ENCODE assay signal across 1 cellular context in genomic region chr11:62601364-62602140, GRCh38.
TF ChIP-seq lines count a peak whose summit lies in the region.

TSS of gene MTA2 (minus strand) at chr11:62601865. CDS start at chr11:62601450, 415 bp downstream.

TF ChIP-seq in K562, 482 proteins besides CTCF, POLR2A, EP300 and RAD21 (continued from another document and continues in another):
- TF ChIP-seq ZNF518B (CRISPR knock-in tag; IDR thresholded peaks at IDR 0.05) (no peak), ZC3H4 (CRISPR knock-in tag; IDR thresholded peaks at IDR 0.05; ENCODE audit: borderline replicate concordance) (no peak), ZNF280A (IDR thresholded peaks at IDR 0.05; ENCODE audit: low read depth, partially characterized antibody) (no peak), CREM (IDR thresholded peaks at IDR 0.05; ENCODE audit: low read depth) (0 out of 2 replicates have a peak, but pooled peaks have one; percentile 7), SMAD3 (CRISPR knock-in tag; conservative IDR thresholded peaks at IDR 0.05) (no peak), ZNF79 (CRISPR knock-in tag; IDR thresholded peaks at IDR 0.05; ENCODE audit: low read depth) (no peak), KDM2B (CRISPR knock-in tag; IDR thresholded peaks at IDR 0.05) (peak; percentile 57; the same call in 1 of the 2 replicates), POLR2H (tag; IDR thresholded peaks at IDR 0.05; ENCODE audit: low read depth) (no peak; the same call in 1 of the 2 replicates), RHOXF2B (CRISPR knock-in tag; conservative IDR thresholded peaks at IDR 0.05) (no peak), SMARCA5 (IDR thresholded peaks at IDR 0.05) (no peak), KLF16 (IDR thresholded peaks at IDR 0.05) (no peak), PKNOX1 (IDR thresholded peaks at IDR 0.05) (peak; percentile 70), GATAD2A (IDR thresholded peaks at IDR 0.05) (peak; percentile 87; the same call in 1 of the 2 replicates), TGIF2 (CRISPR knock-in tag; IDR thresholded peaks at IDR 0.05) (peak; percentile 65; the same call in 1 of the 2 replicates), PHF8 (IDR thresholded peaks at IDR 0.05; ENCODE audit: borderline replicate concordance, low read length) (peak; percentile 64; the same call in 1 of the 2 replicates), FOXA1 (IDR thresholded peaks at IDR 0.05; ENCODE audit: borderline replicate concordance) (no peak), HNRNPLL (IDR thresholded peaks at IDR 0.05; ENCODE audit: low read depth, low read length, poor library complexity, severe bottlenecking) (peak; percentile 37), TAF1 (IDR thresholded peaks at IDR 0.05; ENCODE audit: control insufficient read depth, extremely low read depth, insufficient read depth, low read length, severe bottlenecking) (peak; percentile 52), HNRNPK (IDR thresholded peaks at IDR 0.05; ENCODE audit: low read depth, low read length, poor library complexity, severe bottlenecking) (peak; percentile 35), DEAF1 (CRISPR knock-in tag; IDR thresholded peaks at IDR 0.05) (peak; percentile 100), NFXL1 (CRISPR knock-in tag; IDR thresholded peaks at IDR 0.05) (no peak), ZBTB40 (IDR thresholded peaks at IDR 0.05) (peak; percentile 65), ZBTB40 (CRISPR knock-in tag; IDR thresholded peaks at IDR 0.05) (no peak), MYC (IDR thresholded peaks at IDR 0.05; ENCODE audit: low read depth, low read length) (peak; percentile 57), MYC (CRISPR knock-in tag; IDR thresholded peaks at IDR 0.05; ENCODE audit: borderline replicate concordance, low read depth) (no peak), BACH1 (tag; IDR thresholded peaks at IDR 0.05) (no peak), RFX5 (IDR thresholded peaks at IDR 0.05; ENCODE audit: low read depth, low read length) (no peak), PHB2 (IDR thresholded peaks at IDR 0.05; ENCODE audit: low read depth) (no peak), ATF6 (CRISPR knock-in tag; IDR thresholded peaks at IDR 0.05) (0 out of 2 replicates have a peak, but pooled peaks have one; percentile 69), MAFK (IDR thresholded peaks at IDR 0.05; ENCODE audit: low read length) (no peak), ZNF695 (CRISPR knock-in tag; IDR thresholded peaks at IDR 0.05) (no peak), NEUROD1 (IDR thresholded peaks at IDR 0.05; ENCODE audit: borderline replicate concordance, low read depth, low read length, partially characterized antibody) (no peak), ZNF212 (CRISPR knock-in tag; IDR thresholded peaks at IDR 0.05) (no peak), SMC3 (conservative IDR thresholded peaks at IDR 0.05; ENCODE audit: insufficient read depth, low read depth, low read length) (0 out of 2 replicates have a peak, but pooled peaks have one; percentile 2), ZFX (CRISPR knock-in tag; IDR thresholded peaks at IDR 0.05) (peak; percentile 85), GABPA (tag; conservative IDR thresholded peaks at IDR 0.05; ENCODE audit: low read depth) (peak; percentile 85), BRD4 (IDR thresholded peaks at IDR 0.05) (peak; percentile 54; the same call in 1 of the 2 replicates), PML (IDR thresholded peaks at IDR 0.05; ENCODE audit: low read length) (no peak), CCNT2 (IDR thresholded peaks at IDR 0.05; ENCODE audit: borderline replicate concordance, extremely low read depth, insufficient read length, low read depth, low read length) (peak; percentile 74), E2F1 (CRISPR knock-in tag; IDR thresholded peaks at IDR 0.05) (0 out of 2 replicates have a peak, but pooled peaks have one; percentile 68), ZNF766 (CRISPR knock-in tag; conservative IDR thresholded peaks at IDR 0.05) (no peak), TBP (optimal IDR thresholded peaks at IDR 0.05; ENCODE audit: low read depth, low read length) (peak; percentile 35)
